In the genomic region with DNA sequence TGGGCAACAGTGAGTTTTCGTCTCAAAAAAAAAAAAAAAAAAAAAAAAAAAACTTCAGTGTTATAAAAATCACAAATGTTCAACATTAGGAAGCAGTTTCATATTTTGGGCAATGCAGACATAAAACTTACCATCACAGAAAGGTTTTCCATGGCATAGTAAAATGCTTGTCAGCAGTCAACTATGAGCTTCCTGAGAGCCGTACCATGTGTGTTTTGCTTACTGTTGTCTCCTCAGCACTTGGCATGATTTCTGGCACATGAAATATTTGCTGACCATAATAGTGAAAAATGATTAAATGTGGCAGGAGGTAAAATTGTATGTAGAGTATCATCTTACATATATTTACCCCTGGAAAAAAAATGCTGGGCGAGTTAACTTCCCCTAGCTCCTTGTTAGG, we compare ENCODE assay signal across 6 cellular contexts.
"Had no signal": no experiment of that assay in that cellular context is flagged by ENCODE, and none has a peak within 500 bp of the region (broad histone marks: within the 10 kb centered on the region; RNA-seq: fewer than 3 reads in every experiment).

No MANE protein-coding gene starts in this region.

- DNase-seq: GM23248, GOT3, H7, HFFc6 had no signal

- ATAC-seq: HCT116, HepG2 had no signal
